ENCODE assay signal across 1 cellular context in the genomic region with DNA sequence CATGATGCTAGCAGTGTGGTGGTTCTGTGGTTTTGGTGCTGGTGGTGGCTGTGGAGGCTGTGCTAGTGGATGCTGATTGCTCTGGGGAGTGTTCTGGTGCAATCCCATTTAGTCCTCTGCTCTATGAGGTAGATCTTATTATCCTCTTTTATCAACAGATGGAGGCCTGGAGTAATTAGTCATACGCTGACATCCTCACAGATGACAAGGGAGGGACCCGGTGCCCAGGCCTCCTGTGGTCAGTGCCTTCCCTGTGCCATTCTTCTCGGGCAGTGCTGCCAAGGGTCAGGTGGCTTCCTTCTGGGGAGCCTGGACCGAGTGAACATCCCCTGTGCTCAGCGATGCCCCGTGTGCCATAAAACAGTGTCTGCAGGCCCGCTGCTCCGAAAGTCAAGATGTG.
TF ChIP-seq lines count a peak whose summit lies in the region.

No MANE protein-coding gene starts in this region.

TF ChIP-seq in HCT116, 20 proteins besides CTCF, POLR2A, EP300 and RAD21 (continued from another document):
- TF ChIP-seq EZH2phosphoT487 (IDR thresholded peaks at IDR 0.05; ENCODE audit: borderline replicate concordance): no peak
